Comparison of ENCODE assay signal across 40 cellular contexts in genomic region chr2:208207769-208208168, GRCh38. TPM values are rescaled to one million over a fixed set of nuclear protein-coding genes. Genes with fewer than 3 reads are reported as not detected.
"Had no signal": no experiment of that assay in that cellular context is flagged by ENCODE, and none has a peak within 500 bp of the region (broad histone marks: within the 10 kb centered on the region; RNA-seq: fewer than 3 reads in every experiment).

No MANE protein-coding gene starts in this region.

- H3K27me3 ChIP-seq: adrenal gland, body of pancreas, brain microvascular endothelial cell, breast epithelium had no signal

- H3K27ac Mint-ChIP-seq: activated CD4-positive, alpha-beta memory T cell treated with anti-CD3 and anti-CD28 coated beads, Interleukin-2, amount 10 ng/mL, durations not matched to agents 7 days and 5 days; activated CD4-positive, alpha-beta T cell treated with anti-CD3 and anti-CD28 coated beads for 36 hours; activated CD4-positive, alpha-beta T cell treated with anti-CD3 and anti-CD28 coated beads, Interleukin-2, amount 10 ng/mL, durations not matched to agents 7 days and 5 days; activated CD8-positive, alpha-beta memory T cell treated with anti-CD3 and anti-CD28 coated beads, Interleukin-2, amount 10 ng/mL, durations not matched to agents 7 days and 5 days; activated CD8-positive, alpha-beta T cell treated with anti-CD3 and anti-CD28 coated beads, Interleukin-2, amount 10 ng/mL, durations not matched to agents 7 days and 5 days; activated naive CD4-positive, alpha-beta T cell treated with anti-CD3 and anti-CD28 coated beads, Interleukin-2, amount 50 U/mL, for 72 hours; activated naive CD8-positive, alpha-beta T cell treated with anti-CD3 and anti-CD28 coated beads, Interleukin-2, amount 10 ng/mL, durations not matched to agents 7 days and 5 days; activated naive CD8-positive, alpha-beta T cell treated with anti-CD3 and anti-CD28 coated beads, Interleukin-2, amount 50 U/mL, for 24 hours; activated T-cell treated with anti-CD3 and anti-CD28 coated beads, Interleukin-2, amount 50 U/mL, for 24 hours; activated T-helper 2 cell treated with anti-CD3 and anti-CD28 coated beads, Interferon-gamma antibody, Interleukin-2, Interleukin-4, amounts not matched to agents 10 μg/mL and 5 μg/mL and 100 μg/mL, durations not matched to agents 14 hours and 24 hours and 36 hours; T-helper 1 cell treated with Interleukin-12 subunit alpha and Interleukin-12 subunit beta and Interleukin-4 antibody, amounts not matched to agents 30 μg/mL and 1 μg/mL, for 36 hours; T-helper 2 cell treated with Interferon-gamma antibody and Interleukin-4, amounts not matched to agents 5 μg/mL and 100 μg/mL, for 36 hours; WTC11 had no signal

- H3K36me3 Mint-ChIP-seq: activated CD8-positive, alpha-beta memory T cell treated with anti-CD3 and anti-CD28 coated beads, Interleukin-2, amount 10 ng/mL, durations not matched to agents 7 days and 5 days; activated naive CD4-positive, alpha-beta T cell treated with anti-CD3 and anti-CD28 coated beads, Interleukin-2, amount 50 U/mL, for 72 hours; activated naive CD8-positive, alpha-beta T cell treated with anti-CD3 and anti-CD28 coated beads, Interleukin-2, amount 10 ng/mL, durations not matched to agents 7 days and 5 days; WTC11 had no signal

- H3K9me3 ChIP-seq: adrenal gland, body of pancreas, breast epithelium had no signal

- H3K27ac ChIP-seq: adrenal gland, body of pancreas, brain microvascular endothelial cell, breast epithelium, WERI-Rb-1 had no signal

- H3K4me1 Mint-ChIP-seq: activated CD4-positive, alpha-beta memory T cell treated with anti-CD3 and anti-CD28 coated beads, Interleukin-2, amount 10 ng/mL, durations not matched to agents 7 days and 5 days; WTC11 had no signal

- DNase-seq: activated CD4-positive, alpha-beta memory T cell treated with anti-CD3 and anti-CD28 coated beads, Interleukin-2, amount 10 ng/mL, durations not matched to agents 7 days and 5 days; activated CD4-positive, alpha-beta T cell treated with anti-CD3 and anti-CD28 coated beads for 1 hour; activated CD4-positive, alpha-beta T cell treated with anti-CD3 and anti-CD28 coated beads for 36 hours; activated CD4-positive, alpha-beta T cell treated with anti-CD3 and anti-CD28 coated beads for 48 hours; activated CD4-positive, alpha-beta T cell treated with anti-CD3 and anti-CD28 coated beads, Interleukin-2, amount 10 ng/mL, durations not matched to agents 7 days and 5 days; activated CD4-positive, alpha-beta T cell treated with anti-CD3 and anti-CD28 coated beads, Interleukin-2, amount 50 U/mL, for 48 hours; activated CD4-positive, CD25-positive, alpha-beta regulatory T cell; activated CD8-positive, alpha-beta memory T cell treated with anti-CD3 and anti-CD28 coated beads for 24 hours; activated CD8-positive, alpha-beta memory T cell treated with anti-CD3 and anti-CD28 coated beads, Interleukin-2, amount 10 ng/mL, durations not matched to agents 7 days and 5 days; activated CD8-positive, alpha-beta memory T cell treated with anti-CD3 and anti-CD28 coated beads, Interleukin-2, amount 50 U/mL, for 48 hours; activated CD8-positive, alpha-beta T cell treated with anti-CD3 and anti-CD28 coated beads, Interleukin-2, amount 10 ng/mL, durations not matched to agents 7 days and 5 days; activated effector memory CD4-positive, alpha-beta T cell treated with Interleukin-2 at 50 U/mL for 16 hours; activated gamma-delta T cell; activated naive CD4-positive, alpha-beta T cell treated with anti-CD3 and anti-CD28 coated beads, Interleukin-2, amount 50 U/mL, for 16 hours; activated naive CD4-positive, alpha-beta T cell treated with Interleukin-2 at 50 U/mL for 16 hours; activated naive CD8-positive, alpha-beta T cell treated with anti-CD3 and anti-CD28 coated beads, Interleukin-2, amount 10 ng/mL, durations not matched to agents 7 days and 5 days; activated naive CD8-positive, alpha-beta T cell treated with anti-CD3 and anti-CD28 coated beads, Interleukin-2, amount 50 U/mL, for 24 hours; activated T-cell treated with anti-CD3 and anti-CD28 coated beads, Interleukin-2, amount 50 U/mL, for 24 hours; activated T-cell treated with anti-CD3 and anti-CD28 coated beads, Interleukin-2, amount 50 U/mL, for 48 hours; adrenal gland; amniotic stem cell; aorta; body of pancreas; brain microvascular endothelial cell; central memory CD4-positive, alpha-beta T cell; SW 1271; T-helper 1 cell; T-helper 2 cell; T-helper 9 cell; WERI-Rb-1 had no signal

- H3K4me3 Mint-ChIP-seq: activated CD4-positive, alpha-beta memory T cell treated with anti-CD3 and anti-CD28 coated beads, Interleukin-2, amount 10 ng/mL, durations not matched to agents 7 days and 5 days; activated CD4-positive, alpha-beta T cell treated with anti-CD3 and anti-CD28 coated beads for 36 hours; activated CD4-positive, alpha-beta T cell treated with anti-CD3 and anti-CD28 coated beads, Interleukin-2, amount 10 ng/mL, durations not matched to agents 7 days and 5 days; activated CD8-positive, alpha-beta memory T cell treated with anti-CD3 and anti-CD28 coated beads, Interleukin-2, amount 10 ng/mL, durations not matched to agents 7 days and 5 days; activated CD8-positive, alpha-beta T cell treated with anti-CD3 and anti-CD28 coated beads, Interleukin-2, amount 10 ng/mL, durations not matched to agents 7 days and 5 days; activated naive CD8-positive, alpha-beta T cell treated with anti-CD3 and anti-CD28 coated beads, Interleukin-2, amount 10 ng/mL, durations not matched to agents 7 days and 5 days; activated naive CD8-positive, alpha-beta T cell treated with anti-CD3 and anti-CD28 coated beads, Interleukin-2, amount 50 U/mL, for 24 hours; activated T-cell treated with anti-CD3 and anti-CD28 coated beads, Interleukin-2, amount 50 U/mL, for 24 hours; T-helper 1 cell treated with Interleukin-12 subunit alpha and Interleukin-12 subunit beta and Interleukin-4 antibody, amounts not matched to agents 30 μg/mL and 1 μg/mL, for 36 hours; T-helper 2 cell treated with Interferon-gamma antibody and Interleukin-4, amounts not matched to agents 5 μg/mL and 100 μg/mL, for 36 hours; WTC11 had no signal

- H3K9me3 Mint-ChIP-seq: activated CD4-positive, alpha-beta memory T cell treated with anti-CD3 and anti-CD28 coated beads, Interleukin-2, amount 10 ng/mL, durations not matched to agents 7 days and 5 days; activated CD4-positive, alpha-beta T cell treated with anti-CD3 and anti-CD28 coated beads, Interleukin-2, amount 10 ng/mL, durations not matched to agents 7 days and 5 days; activated naive CD4-positive, alpha-beta T cell treated with anti-CD3 and anti-CD28 coated beads, Interleukin-2, amount 50 U/mL, for 72 hours; activated naive CD8-positive, alpha-beta T cell treated with anti-CD3 and anti-CD28 coated beads, Interleukin-2, amount 10 ng/mL, durations not matched to agents 7 days and 5 days; activated naive CD8-positive, alpha-beta T cell treated with anti-CD3 and anti-CD28 coated beads, Interleukin-2, amount 50 U/mL, for 24 hours; activated T-cell treated with anti-CD3 and anti-CD28 coated beads, Interleukin-2, amount 50 U/mL, for 24 hours; activated T-helper 2 cell treated with anti-CD3 and anti-CD28 coated beads, Interferon-gamma antibody, Interleukin-2, Interleukin-4, amounts not matched to agents 10 μg/mL and 5 μg/mL and 100 μg/mL, durations not matched to agents 14 hours and 24 hours and 36 hours; T-helper 1 cell treated with Interleukin-12 subunit alpha and Interleukin-12 subunit beta and Interleukin-4 antibody, amounts not matched to agents 30 μg/mL and 1 μg/mL, for 36 hours; T-helper 2 cell treated with Interferon-gamma antibody and Interleukin-4, amounts not matched to agents 5 μg/mL and 100 μg/mL, for 36 hours; WTC11 had no signal

- H3K4me1 ChIP-seq: adrenal gland, body of pancreas, breast epithelium had no signal

- H3K4me3 ChIP-seq: adrenal gland, body of pancreas, breast epithelium had no signal

- H3K36me3 ChIP-seq: adrenal gland, brain microvascular endothelial cell, breast epithelium, WERI-Rb-1 had no signal

- ATAC-seq: activated CD4-positive, alpha-beta T cell treated with anti-CD3 and anti-CD28 coated beads for 36 hours; activated CD4-positive, CD25-positive, alpha-beta regulatory T cell treated with anti-CD3 and anti-CD28 coated beads, Interleukin-2, amount 50 U/mL, for 24 hours; activated CD8-positive, alpha-beta memory T cell treated with anti-CD3 and anti-CD28 coated beads, Interleukin-2, amount 10 ng/mL, durations not matched to agents 7 days and 5 days; activated CD8-positive, alpha-beta T cell treated with anti-CD3 and anti-CD28 coated beads, Interleukin-2, amount 10 ng/mL, durations not matched to agents 7 days and 5 days; activated naive CD4-positive, alpha-beta T cell treated with anti-CD3 and anti-CD28 coated beads, Interleukin-2, amount 50 U/mL, for 72 hours; activated naive CD8-positive, alpha-beta T cell treated with anti-CD3 and anti-CD28 coated beads, Interleukin-2, amount 50 U/mL, for 24 hours; body of pancreas; WTC11 had no signal

- H3K27me3 Mint-ChIP-seq: activated CD4-positive, alpha-beta memory T cell treated with anti-CD3 and anti-CD28 coated beads, Interleukin-2, amount 10 ng/mL, durations not matched to agents 7 days and 5 days; activated CD4-positive, alpha-beta T cell treated with anti-CD3 and anti-CD28 coated beads for 36 hours; activated CD4-positive, alpha-beta T cell treated with anti-CD3 and anti-CD28 coated beads, Interleukin-2, amount 10 ng/mL, durations not matched to agents 7 days and 5 days; activated naive CD8-positive, alpha-beta T cell treated with anti-CD3 and anti-CD28 coated beads, Interleukin-2, amount 50 U/mL, for 24 hours; activated T-cell treated with anti-CD3 and anti-CD28 coated beads, Interleukin-2, amount 50 U/mL, for 24 hours had no signal

RNA-seq across cellular contexts. Expression of gene C2orf80, which starts 17.9 kb away (rescaled TPM):
- total RNA-seq: activated CD4-positive, alpha-beta memory T cell treated with anti-CD3 and anti-CD28 coated beads, Interleukin-2, amount 10 ng/mL, durations not matched to agents 7 days and 5 days; activated CD4-positive, alpha-beta T cell treated with anti-CD3 and anti-CD28 coated beads for 36 hours; activated CD4-positive, alpha-beta T cell treated with anti-CD3 and anti-CD28 coated beads, Interleukin-2, amount 10 ng/mL, durations not matched to agents 7 days and 5 days; activated CD8-positive, alpha-beta memory T cell treated with anti-CD3 and anti-CD28 coated beads, Interleukin-2, amount 10 ng/mL, durations not matched to agents 7 days and 5 days; activated CD8-positive, alpha-beta T cell treated with anti-CD3 and anti-CD28 coated beads, Interleukin-2, amount 10 ng/mL, durations not matched to agents 7 days and 5 days; activated naive CD4-positive, alpha-beta T cell treated with anti-CD3 and anti-CD28 coated beads, Interleukin-2, amount 50 U/mL, for 72 hours; activated naive CD8-positive, alpha-beta T cell treated with anti-CD3 and anti-CD28 coated beads, Interleukin-2, amount 10 ng/mL, durations not matched to agents 7 days and 5 days; activated T-helper 2 cell treated with anti-CD3 and anti-CD28 coated beads, Interferon-gamma antibody, Interleukin-2, Interleukin-4, amounts not matched to agents 10 μg/mL and 5 μg/mL and 100 μg/mL, durations not matched to agents 14 hours and 24 hours and 36 hours; adrenal gland; aorta; astrocyte; body of pancreas; breast epithelium; cardiac septum had no signal
- polyA plus RNA-seq: adrenal gland, aorta had no signal

RNA-seq across cellular contexts. Expression of gene CRYGA, which starts 44.4 kb away (rescaled TPM):
- total RNA-seq: activated CD4-positive, alpha-beta memory T cell treated with anti-CD3 and anti-CD28 coated beads, Interleukin-2, amount 10 ng/mL, durations not matched to agents 7 days and 5 days; activated CD4-positive, alpha-beta T cell treated with anti-CD3 and anti-CD28 coated beads for 36 hours; activated CD4-positive, alpha-beta T cell treated with anti-CD3 and anti-CD28 coated beads, Interleukin-2, amount 10 ng/mL, durations not matched to agents 7 days and 5 days; activated CD8-positive, alpha-beta memory T cell treated with anti-CD3 and anti-CD28 coated beads, Interleukin-2, amount 10 ng/mL, durations not matched to agents 7 days and 5 days; activated CD8-positive, alpha-beta T cell treated with anti-CD3 and anti-CD28 coated beads, Interleukin-2, amount 10 ng/mL, durations not matched to agents 7 days and 5 days; activated naive CD4-positive, alpha-beta T cell treated with anti-CD3 and anti-CD28 coated beads, Interleukin-2, amount 50 U/mL, for 72 hours; activated naive CD8-positive, alpha-beta T cell treated with anti-CD3 and anti-CD28 coated beads, Interleukin-2, amount 10 ng/mL, durations not matched to agents 7 days and 5 days; activated T-helper 2 cell treated with anti-CD3 and anti-CD28 coated beads, Interferon-gamma antibody, Interleukin-2, Interleukin-4, amounts not matched to agents 10 μg/mL and 5 μg/mL and 100 μg/mL, durations not matched to agents 14 hours and 24 hours and 36 hours; adrenal gland; aorta; astrocyte; body of pancreas; breast epithelium; cardiac septum; cerebellum; WTC11 had no signal
- polyA plus RNA-seq: adrenal gland, aorta had no signal
